ENCODE assay signal across 22 cellular contexts in the genomic region with DNA sequence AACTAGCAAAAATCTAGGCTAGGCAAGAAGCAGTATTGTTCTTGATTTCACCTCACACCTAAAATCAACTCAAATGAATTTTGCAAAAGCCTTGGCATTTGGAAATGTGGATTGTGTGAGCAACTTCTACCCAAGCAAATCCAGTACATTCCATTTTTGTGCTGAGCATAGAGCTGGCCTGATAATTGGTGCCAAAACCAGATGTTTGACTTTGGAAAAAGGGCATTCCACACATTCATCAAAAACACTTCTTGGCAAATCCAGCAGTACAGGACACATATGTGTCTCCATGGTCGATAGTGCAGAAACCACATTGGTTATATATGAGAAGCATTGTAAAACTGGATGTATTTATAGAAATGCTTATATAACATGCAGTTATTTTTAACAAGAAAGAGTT.
"Had no signal": no experiment of that assay in that cellular context is flagged by ENCODE, and none has a peak within 500 bp of the region (broad histone marks: within the 10 kb centered on the region; RNA-seq: fewer than 3 reads in every experiment).

No MANE protein-coding gene starts in this region.

- H3K27me3 ChIP-seq: colonic mucosa, foreskin keratinocyte, hepatocyte, neural progenitor cell, ovary, right atrium auricular region, sigmoid colon, stomach, transverse colon had no signal

- DNase-seq: colonic mucosa; dermis blood vessel endothelial cell; foreskin keratinocyte; kidney; left cardiac atrium; left ventricle myocardium inferior; lower lobe of right lung; midbrain; nucleus accumbens; ovary; sigmoid colon; small intestine; stimulated activated CD4-positive, alpha-beta T cell treated with anti-CD3 and anti-CD28 coated beads, Interleukin-12 subunit alpha, Interleukin-12 subunit beta, amount 100 ng/mL, for 4 hours; stimulated activated naive CD4-positive, alpha-beta T cell; stomach; substantia nigra; transverse colon had no signal

- H3K4me1 ChIP-seq: colonic mucosa, foreskin keratinocyte, left ventricle myocardium inferior, lower lobe of right lung, neural progenitor cell, right atrium auricular region, sigmoid colon, stomach, transverse colon had no signal

- H3K36me3 ChIP-seq: colonic mucosa, left ventricle myocardium inferior, lower lobe of right lung, neural progenitor cell, ovary, right atrium auricular region, sigmoid colon, stomach, thoracic aorta, transverse colon had no signal

- H3K4me2 ChIP-seq: hepatocyte, neural progenitor cell had no signal

- H3K79me2 ChIP-seq: hepatocyte had no signal

- H3K27ac ChIP-seq: colonic mucosa, foreskin keratinocyte, hepatocyte, left ventricle myocardium inferior, lower lobe of right lung, neural progenitor cell, ovary, right atrium auricular region, sigmoid colon, stomach, thoracic aorta, transverse colon had no signal

- H3K9me3 ChIP-seq: colonic mucosa, ovary, thoracic aorta had no signal

- H2AFZ ChIP-seq: hepatocyte, neural progenitor cell had no signal

- ATAC-seq: foreskin keratinocyte; left cardiac atrium; lower lobe of right lung; natural killer cell treated with Interleukin-12 subunit alpha and Interleukin-12 subunit beta and Interleukin-15 and Interleukin-18, amount 100 ng/mL, for 72 hours had no signal

- H3K4me3 ChIP-seq: colonic mucosa, hepatocyte, left ventricle myocardium inferior, lower lobe of right lung, neural progenitor cell, ovary, right atrium auricular region, sigmoid colon, stomach, thoracic aorta, transverse colon had no signal

- H3K9ac ChIP-seq: neural progenitor cell had no signal
